Comparison of ENCODE assay signal across 10 cellular contexts in genomic region chr17:40072481-40073346, GRCh38. TPM values are rescaled to one million over a fixed set of nuclear protein-coding genes. Genes with fewer than 3 reads are reported as not detected.
A peak's percentile ranks its signal among the peaks of the same experiment; 100 is the strongest.
DNase-seq lines count a peak whose midpoint lies in the region; ATAC-seq, FAIRE-seq and TF ChIP-seq lines count a peak whose summit lies in the region.
"Had no signal": no experiment of that assay in that cellular context is flagged by ENCODE, and none has a peak within 500 bp of the region (broad histone marks: within the 10 kb centered on the region; RNA-seq: fewer than 3 reads in every experiment).

No MANE protein-coding gene starts in this region.

- H4K91ac ChIP-seq in H1 (replicated peaks; ENCODE audit: insufficient read length, low read length), result no peak overlapping the region

- no peaks in the 10 kb centered on the region for H3K27me3 Mint-ChIP-seq in activated CD4-positive, alpha-beta T cell treated with anti-CD3 and anti-CD28 coated beads for 36 hours
- peaks cover 9% of the 10 kb centered on the region for H3K27me3 Mint-ChIP-seq in glutamatergic neuron (ENCODE audit: unreplicated experiment)

- H3K4me1 ChIP-seq in BE2C (peaks cover 78% of the 10 kb centered on the region), H1 (replicated peaks in 1 of 4; ENCODE audit: control insufficient read depth in 3 of 4, insufficient read depth in 4 of 4, low read length in 3 of 4) (peaks cover 22 to 55% (median 45%) of the 10 kb centered on the region in 4 experiments), pancreas (peaks cover 74 to 82% (median 77%) of the 10 kb centered on the region in 3 donors)

- 0 out of 2 replicates have a peak overlapping the region, but pooled peaks have one; percentile 41 for H3K18ac ChIP-seq in H1 (ENCODE audit: extremely low read depth, low read length)

- TF ChIP-seq CTCF in BE2C (IDR thresholded peaks at IDR 0.05; ENCODE audit: low read depth, low read length) (no peak), H1 (IDR thresholded peaks at IDR 0.05; ENCODE audit: control extremely low read depth in 1 of 3, insufficient read depth in 1 of 3, low read depth in 1 of 3, low read length in 3 of 3) (no peak), pancreas (IDR thresholded peaks at IDR 0.05) (no peak), glutamatergic neuron (IDR thresholded peaks at IDR 0.05; ENCODE audit: partially characterized antibody, unreplicated experiment) (no peak)

- no peak overlapping the region for H3K23ac ChIP-seq in H1 (ENCODE audit: insufficient read length)

- no peak overlapping the region for H3K4me3 Mint-ChIP-seq in activated CD4-positive, alpha-beta T cell treated with anti-CD3 and anti-CD28 coated beads for 36 hours
- no peak overlapping the region for H3K4me3 Mint-ChIP-seq in glutamatergic neuron (ENCODE audit: unreplicated experiment)

- peaks cover 4% of the 10 kb centered on the region for H3K23me2 ChIP-seq in H1 (ENCODE audit: low read depth, low read length)

- no peaks in the 10 kb centered on the region for H3K9me3 ChIP-seq in BE2C
- no peaks in the 10 kb centered on the region for H3K9me3 ChIP-seq in H1 (ENCODE audit: insufficient read depth in 2 of 2, low read depth in 1 of 2, low read length in 1 of 2)
- H3K9me3 ChIP-seq in pancreas, result no peaks in the 10 kb centered on the region

- H3K79me1 ChIP-seq in H1 (ENCODE audit: low read depth, low read length), result peaks cover 3% of the 10 kb centered on the region; the same call in 1 of the 2 replicates

- H3K9ac ChIP-seq in H1 (replicated peaks in 1 of 4; ENCODE audit: extremely low read depth in 1 of 4, low read depth in 3 of 4, low read length in 3 of 4), result no peak overlapping the region; a peak in 1 of 7 replicates

- no peak overlapping the region for H3K27ac Mint-ChIP-seq in activated CD4-positive, alpha-beta T cell treated with anti-CD3 and anti-CD28 coated beads for 36 hours
- H3K27ac Mint-ChIP-seq in glutamatergic neuron (ENCODE audit: unreplicated experiment), result no peak overlapping the region

- CTCF ChIA-PET in H1 (lab: Charles Lee; ENCODE audit: partially characterized antibody), result interaction anchor here (0.9 to 38.4 kb wide), 13 partner anchors 9 to 118 kb away, joined by 3 to 876 read pairs (median 20); partner anchors contain the start of genes CSF3, MED24 and THRA
- CTCF ChIA-PET in activated CD4-positive, alpha-beta T cell treated with anti-CD3 and anti-CD28 coated beads for 36 hours (lab: Charles Lee), result interaction anchor here (0.6 to 5.6 kb wide), 9 partner anchors 8 to 317 kb away, joined by 3 to 85 read pairs (median 3); partner anchors contain the start of genes MED24 and THRA

- H4K8ac ChIP-seq in H1 (ENCODE audit: extremely low read depth, insufficient read depth, low read length), result no peak overlapping the region; the same call in 1 of the 2 replicates

- no peaks in the 10 kb centered on the region for H3K27me3 ChIP-seq in BE2C
- H3K27me3 ChIP-seq in H1 (replicated peaks in 1 of 4; ENCODE audit: control insufficient read depth in 3 of 4, extremely low read depth in 1 of 4, insufficient read depth in 3 of 4, low read length in 3 of 4), result no peaks in the 10 kb centered on the region
- H3K27me3 ChIP-seq in pancreas, result no peaks in the 10 kb centered on the region

- TF ChIP-seq EP300 in H1 (IDR thresholded peaks at IDR 0.05; ENCODE audit: borderline replicate concordance in 1 of 2, low read depth in 2 of 2, low read length in 2 of 2), result no peak

- WGBS in H1 (ENCODE audit: extremely low coverage in 1 of 2, insufficient coverage in 1 of 2, insufficient read length in 1 of 2, insufficient replicate concordance in 2 of 2, low coverage in 1 of 2, low lambda C conversion rate in 2 of 2, missing lambda C conversion rate in 1 of 2), 2 experiments, result 88% methylated on average over 14 of the region's 19 CpGs; no CpG with 5 or more reads in 1 of the 2 experiments
- WGBS in pancreas, 2 donors, result 8 to 9% methylated on average over 19 of the region's 19 CpGs

- no peak overlapping the region; the same call in 1 of the 2 replicates for H2AK5ac ChIP-seq in H1 (ENCODE audit: low read depth, low read length)

- TF ChIP-seq POLR2A in H1 (IDR thresholded peaks at IDR 0.05; ENCODE audit: control extremely low read depth in 1 of 2, low read depth in 2 of 2, low read length in 2 of 2), result no peak

- H4K20me1 ChIP-seq in H1 (replicated peaks in 1 of 2; ENCODE audit: control insufficient read depth in 1 of 2, insufficient read depth in 2 of 2, low read length in 2 of 2), result no peaks in the 10 kb centered on the region

- H2BK12ac ChIP-seq in H1 (ENCODE audit: low read depth, low read length), result peak overlapping the region; percentile 75; the same call in 1 of the 2 replicates

- H3K9me3 Mint-ChIP-seq in activated CD4-positive, alpha-beta T cell treated with anti-CD3 and anti-CD28 coated beads for 36 hours (ENCODE audit: low read depth), result no peaks in the 10 kb centered on the region
- peaks cover 3% of the 10 kb centered on the region for H3K9me3 Mint-ChIP-seq in glutamatergic neuron (ENCODE audit: unreplicated experiment)

- H3K79me2 ChIP-seq in H1 (ENCODE audit: control insufficient read depth in 1 of 2, insufficient read depth in 2 of 2, low read length in 2 of 2), result no peaks in the 10 kb centered on the region

- POLR2A ChIA-PET in H1 (lab: Charles Lee; ENCODE audit: partially characterized antibody), result interaction anchor here (0.9 to 6.7 kb wide), 7 partner anchors 9 to 51 kb away, joined by 3 to 64 read pairs (median 5); partner anchors contain the start of genes MED24 and THRA
- POLR2A ChIA-PET in activated CD4-positive, alpha-beta T cell treated with anti-CD3 and anti-CD28 coated beads for 36 hours (lab: Charles Lee), result interaction anchor here (0.7 kb wide), 1 partner anchor 26 kb away, joined by 3 read pairs; no protein-coding TSS in a partner anchor

- H3K36me3 ChIP-seq in BE2C (peaks cover 7% of the 10 kb centered on the region; the same call in 1 of the 2 replicates), H1 (ENCODE audit: control insufficient read depth in 2 of 4, insufficient read depth in 4 of 4, low read length in 3 of 4) (no peaks in the 10 kb centered on the region), pancreas (no peaks in the 10 kb centered on the region)

- intact Hi-C loops in pancreas (cut with DNase I), result no loop called here
- intact Hi-C loops in activated CD4-positive, alpha-beta T cell treated with anti-CD3 and anti-CD28 coated beads for 36 hours (cut with DNase I, micrococcal nuclease), result no loop called here

- no peak overlapping the region for H3K4ac ChIP-seq in H1 (replicated peaks; ENCODE audit: insufficient read length, low read depth, low read length)

- no peak overlapping the region for H4K5ac ChIP-seq in H1 (ENCODE audit: insufficient read length, low read depth, low read length)

- no peak overlapping the region for H2AFZ ChIP-seq in H1 (ENCODE audit: low read length)

- no peak overlapping the region for H3K14ac ChIP-seq in H1 (ENCODE audit: insufficient read length)

- peak overlapping the region; percentile 60; the same call in 1 of the 2 replicates for H2BK5ac ChIP-seq in H1 (ENCODE audit: low read depth, low read length)

- no peak overlapping the region for H3K56ac ChIP-seq in H1 (replicated peaks; ENCODE audit: insufficient read length, low read depth, low read length)

- no peak overlapping the region for H3K27ac ChIP-seq in H1 (ENCODE audit: low read depth, low read length)
- H3K27ac ChIP-seq in pancreas, result peak overlapping the region; percentile 71 to 91 (median 82)

- peak overlapping the region; percentile 19; the same call in 1 of the 2 replicates for H3K4me3 ChIP-seq in BE2C (ENCODE audit: low read depth, low read length)
- no peak overlapping the region for H3K4me3 ChIP-seq in H1 (ENCODE audit: extremely low read depth in 1 of 4, insufficient read depth in 2 of 4, low read depth in 3 of 4, low read length in 4 of 4)
- H3K4me3 ChIP-seq in pancreas, result peak overlapping the region in 2 of 4 donors; percentile 17

- DNase-seq in BE2C (peak; percentile 36), NCI-H82 treated with DMSO at 0.1 percent for 48 hours (lab: John Stamatoyannopoulos, UW; ENCODE audit: unreplicated experiment) (peak; percentile 19), H1 (ENCODE audit: low read depth in 1 of 2, low spot score in 2 of 2) (no peak), pancreas (peak in 5 of 6 donors; percentile 41 to 81 (median 56)), glutamatergic neuron (no peak)
- DNase-seq in stimulated activated CD4-positive, alpha-beta T cell treated with anti-CD3 and anti-CD28 coated beads, Interleukin-1b, Interleukin-23, amount 100 ng/mL, for 48 hours, result no peak
- no peak for DNase-seq in activated CD4-positive, alpha-beta T cell treated with anti-CD3 and anti-CD28 coated beads for 36 hours
- DNase-seq: stimulated activated CD4-positive, alpha-beta T cell treated with anti-CD3 and anti-CD28 coated beads, Interleukin-2, amount 100 ng/mL, for 48 hours had no signal

- FAIRE-seq in H1 (lab: Jason Lieb, UNC) (no peak), pancreas (lab: Jason Lieb, UNC) (no peak)
- FAIRE-seq: TTC549 had no signal

- 0 out of 2 replicates have a peak overlapping the region, but pooled peaks have one; percentile 48 for H2BK20ac ChIP-seq in H1 (ENCODE audit: low read length)

- no peaks in the 10 kb centered on the region for H3K36me3 Mint-ChIP-seq in activated CD4-positive, alpha-beta T cell treated with anti-CD3 and anti-CD28 coated beads for 36 hours (ENCODE audit: low read depth)
- peaks cover under 1% of the 10 kb centered on the region for H3K36me3 Mint-ChIP-seq in glutamatergic neuron (ENCODE audit: unreplicated experiment)

- ATAC-seq in pancreas, result peak in 3 of 4 donors; percentile 0 to 2 (median 2)
- no peak for ATAC-seq in GM21423 (IDR thresholded peaks at IDR 0.05; ENCODE audit: unreplicated experiment)
- ATAC-seq in activated CD4-positive, alpha-beta T cell treated with anti-CD3 and anti-CD28 coated beads for 36 hours, result no peak

- H2BK120ac ChIP-seq in H1 (replicated peaks; ENCODE audit: low read depth, low read length), result no peak overlapping the region

- no peak for TF ChIP-seq RAD21 in H1 (IDR thresholded peaks at IDR 0.05 in 1 of 2, conservative IDR thresholded peaks at IDR 0.05 in 1 of 2; ENCODE audit: low read depth in 2 of 2, low read length in 2 of 2)

- no peak overlapping the region for H3K4me2 ChIP-seq in H1 (ENCODE audit: insufficient read depth in 1 of 2, low read depth in 2 of 2, low read length in 2 of 2)

- peaks cover 57% of the 10 kb centered on the region for H3K4me1 Mint-ChIP-seq in activated CD4-positive, alpha-beta T cell treated with anti-CD3 and anti-CD28 coated beads for 36 hours
- peaks cover 20% of the 10 kb centered on the region for H3K4me1 Mint-ChIP-seq in glutamatergic neuron (ENCODE audit: low read depth, unreplicated experiment)

- H2BK15ac ChIP-seq in H1 (ENCODE audit: low read length), result 0 out of 2 replicates have a peak overlapping the region, but pooled peaks have one; percentile 46

RNA-seq across cellular contexts. Expression of gene THRA, which starts 9.9 kb away (rescaled TPM):
- polyA plus RNA-seq in BE2C (2012; ENCODE audit: insufficient read depth, insufficient read length, low read depth), result 233 TPM
- total RNA-seq in H1 (2021; fragmentation: NEBNext Ultra II Directional; extraction: Animal tissue kit (Norgen Biotek cat#: 25700)), result 10.2 and 11.8 TPM in 2 replicates
- 6.4 and 8.2 TPM in 2 replicates for polyA plus RNA-seq in H1 (2011; rRNA removed)
- polyA plus RNA-seq in H1 (2011; cell fraction: cytosol; rRNA removed), result 7.4 TPM
- 13.1 TPM for polyA plus RNA-seq in H1 (2011; cell fraction: nucleus; rRNA removed)
- polyA plus RNA-seq in H1 (2012, experiment 1 of 2), result 7.9 to 11.1 TPM (median 10.1 TPM) in 4 replicates
- polyA plus RNA-seq in H1 (2012, experiment 2 of 2), result 7.6 TPM
- 5.0 TPM for polyA plus RNA-seq in H1 (2013, experiment 1 of 2)
- 4.5 TPM for polyA plus RNA-seq in H1 (2013, experiment 2 of 2)
- polyA minus RNA-seq in H1 (2011; rRNA and poly(A)+ RNA removed), result 8.4 and 11.6 TPM in 2 replicates
- 6.2 TPM for polyA minus RNA-seq in H1 (2011; cell fraction: cytosol; rRNA and poly(A)+ RNA removed)
- 4.3 TPM for polyA minus RNA-seq in H1 (2011; cell fraction: nucleus; rRNA and poly(A)+ RNA removed)
- total RNA-seq in pancreas, result 10 to 100 TPM; 13.8 to 28.1 (median 20.6) TPM
- 10 to 100 TPM; 22.4 to 35.7 TPM for polyA plus RNA-seq in pancreas
- total RNA-seq in activated CD4-positive, alpha-beta T cell treated with anti-CD3 and anti-CD28 coated beads for 36 hours, result 10 to 100 TPM; 12.9 to 13.1 TPM
- 17.6 TPM for total RNA-seq in glutamatergic neuron (ENCODE audit: unreplicated experiment)

RNA-seq across cellular contexts. Expression of gene MED24, which starts 18.5 kb away (rescaled TPM):
- 173 TPM for polyA plus RNA-seq in BE2C (2012; ENCODE audit: insufficient read depth, insufficient read length, low read depth)
- total RNA-seq in H1 (2021; fragmentation: NEBNext Ultra II Directional; extraction: Animal tissue kit (Norgen Biotek cat#: 25700)), result 81.7 and 90.6 TPM in 2 replicates
- polyA plus RNA-seq in H1 (2011; rRNA removed) (92.7 and 120 TPM in 2 replicates), pancreas (10 to 100 TPM; 58.5 to 60.1 TPM)
- polyA plus RNA-seq in H1 (2011; cell fraction: cytosol; rRNA removed), result 91.0 TPM
- polyA plus RNA-seq in H1 (2011; cell fraction: nucleus; rRNA removed), result 355 TPM
- polyA plus RNA-seq in H1 (2012, experiment 1 of 2), result 73.6 to 99.4 TPM (median 93.5 TPM) in 4 replicates
- polyA plus RNA-seq in H1 (2012, experiment 2 of 2), result 83.6 TPM
- 42.8 TPM for polyA plus RNA-seq in H1 (2013, experiment 1 of 2)
- polyA plus RNA-seq in H1 (2013, experiment 2 of 2), result 41.6 TPM
- 126 and 205 TPM in 2 replicates for polyA minus RNA-seq in H1 (2011; rRNA and poly(A)+ RNA removed)
- polyA minus RNA-seq in H1 (2011; cell fraction: cytosol; rRNA and poly(A)+ RNA removed), result 93.1 TPM
- polyA minus RNA-seq in H1 (2011; cell fraction: nucleus; rRNA and poly(A)+ RNA removed), result 141 TPM
- total RNA-seq in pancreas (10 to 100 TPM; 22.1 to 43.7 (median 29.1) TPM), glutamatergic neuron (ENCODE audit: unreplicated experiment) (172 TPM)
- total RNA-seq in activated CD4-positive, alpha-beta T cell treated with anti-CD3 and anti-CD28 coated beads for 36 hours, result 100 to 1,000 TPM in 1 of 2 experiments, 10 to 100 TPM in 1; 97.4 to 110 TPM

RNA-seq across cellular contexts. Expression of gene NR1D1, which starts 27.7 kb away (rescaled TPM):
- 24.5 TPM for polyA plus RNA-seq in BE2C (2012; ENCODE audit: insufficient read depth, insufficient read length, low read depth)
- total RNA-seq in H1 (2021; fragmentation: NEBNext Ultra II Directional; extraction: Animal tissue kit (Norgen Biotek cat#: 25700)), result 4.3 and 4.6 TPM in 2 replicates
- polyA plus RNA-seq in H1 (2011; rRNA removed) (1.5 and 3.4 TPM in 2 replicates), pancreas (10 to 100 TPM; 11.0 to 17.5 TPM)
- polyA plus RNA-seq in H1 (2011; cell fraction: cytosol; rRNA removed), result 0.79 TPM
- 4.7 TPM for polyA plus RNA-seq in H1 (2011; cell fraction: nucleus; rRNA removed)
- 5.4 to 7.1 TPM (median 6.1 TPM) in 4 replicates for polyA plus RNA-seq in H1 (2012, experiment 1 of 2)
- polyA plus RNA-seq in H1 (2012, experiment 2 of 2), result 6.5 TPM
- polyA plus RNA-seq in H1 (2013, experiment 1 of 2), result 3.1 TPM
- polyA plus RNA-seq in H1 (2013, experiment 2 of 2), result 3.0 TPM
- polyA minus RNA-seq in H1 (2011; rRNA and poly(A)+ RNA removed), result 1.4 and 2.9 TPM in 2 replicates
- 2.5 TPM for polyA minus RNA-seq in H1 (2011; cell fraction: cytosol; rRNA and poly(A)+ RNA removed)
- 2.7 TPM for polyA minus RNA-seq in H1 (2011; cell fraction: nucleus; rRNA and poly(A)+ RNA removed)
- total RNA-seq in pancreas (10 to 100 TPM in 4 of 6 donors, 1 to 10 TPM in 2; 4.8 to 16.6 (median 11.2) TPM), glutamatergic neuron (ENCODE audit: unreplicated experiment) (1.3 TPM)
- 1 to 10 TPM; 5.2 to 5.4 TPM for total RNA-seq in activated CD4-positive, alpha-beta T cell treated with anti-CD3 and anti-CD28 coated beads for 36 hours

RNA-seq across cellular contexts. Expression of gene MSL1, which starts 49.1 kb away (rescaled TPM):
- polyA plus RNA-seq in BE2C (2012; ENCODE audit: insufficient read depth, insufficient read length, low read depth), result 119 TPM
- total RNA-seq in H1 (2021; fragmentation: NEBNext Ultra II Directional; extraction: Animal tissue kit (Norgen Biotek cat#: 25700)), result 66.5 and 69.2 TPM in 2 replicates
- polyA plus RNA-seq in H1 (2011; rRNA removed), result 18.2 and 24.1 TPM in 2 replicates
- polyA plus RNA-seq in H1 (2011; cell fraction: cytosol; rRNA removed), result 39.2 TPM
- 50.9 TPM for polyA plus RNA-seq in H1 (2011; cell fraction: nucleus; rRNA removed)
- 47.3 to 75.1 TPM (median 51.3 TPM) in 4 replicates for polyA plus RNA-seq in H1 (2012, experiment 1 of 2)
- 24.4 TPM for polyA plus RNA-seq in H1 (2012, experiment 2 of 2)
- 59.8 TPM for polyA plus RNA-seq in H1 (2013, experiment 1 of 2)
- polyA plus RNA-seq in H1 (2013, experiment 2 of 2), result 53.4 TPM
- polyA minus RNA-seq in H1 (2011; rRNA and poly(A)+ RNA removed), result 35.9 and 42.1 TPM in 2 replicates
- polyA minus RNA-seq in H1 (2011; cell fraction: cytosol; rRNA and poly(A)+ RNA removed), result 35.1 TPM
- 36.6 TPM for polyA minus RNA-seq in H1 (2011; cell fraction: nucleus; rRNA and poly(A)+ RNA removed)
- total RNA-seq in pancreas, result 10 to 100 TPM; 21.0 to 44.6 (median 29.2) TPM
- polyA plus RNA-seq in pancreas, result 100 to 1,000 TPM in 1 of 2 donors, 10 to 100 TPM in 1; 71.0 to 105 TPM
- total RNA-seq in activated CD4-positive, alpha-beta T cell treated with anti-CD3 and anti-CD28 coated beads for 36 hours, result 10 to 100 TPM; 81.7 to 89.6 TPM
- total RNA-seq in glutamatergic neuron (ENCODE audit: unreplicated experiment), result 110 TPM

RNA-seq across cellular contexts. Expression of gene CSF3, which starts 57.5 kb away (rescaled TPM):
- polyA plus RNA-seq in BE2C (2012; ENCODE audit: insufficient read depth, insufficient read length, low read depth), result not detected
- total RNA-seq in H1 (2021; fragmentation: NEBNext Ultra II Directional; extraction: Animal tissue kit (Norgen Biotek cat#: 25700)), result not detected in 2 replicates
- polyA plus RNA-seq in H1 (2011; rRNA removed), result 0.03 TPM in 1 of 2 replicates, not detected in the other
- polyA plus RNA-seq in H1 (2011; cell fraction: cytosol; rRNA removed), result 0.06 TPM
- polyA plus RNA-seq in H1 (2011; cell fraction: nucleus; rRNA removed), result not detected
- polyA plus RNA-seq in H1 (2012, experiment 1 of 2), result not detected in 4 replicates
- not detected for polyA plus RNA-seq in H1 (2012, experiment 2 of 2)
- not detected for polyA plus RNA-seq in H1 (2013, experiment 1 of 2)
- not detected for polyA plus RNA-seq in H1 (2013, experiment 2 of 2)
- polyA minus RNA-seq in H1 (2011; rRNA and poly(A)+ RNA removed), result not detected in 2 replicates
- polyA minus RNA-seq in H1 (2011; cell fraction: cytosol; rRNA and poly(A)+ RNA removed), result not detected
- not detected for polyA minus RNA-seq in H1 (2011; cell fraction: nucleus; rRNA and poly(A)+ RNA removed)
- under 1 TPM in 2 of 6 donors, not detected in 4; 0.16 to 0.20 TPM for total RNA-seq in pancreas
- 1 to 10 TPM in 1 of 2 donors, under 1 TPM in 1; 0.27 to 3.5 TPM for polyA plus RNA-seq in pancreas
- total RNA-seq in activated CD4-positive, alpha-beta T cell treated with anti-CD3 and anti-CD28 coated beads for 36 hours, result not detected
- not detected for total RNA-seq in glutamatergic neuron (ENCODE audit: unreplicated experiment)

Comparison
In these comparisons a context has a peak if more than half of its experiments do, and no peak if none do; other contexts are left out.
1. DNase-seq: peak in BE2C (single experiment), NCI-H82 treated with DMSO at 0.1 percent for 48 hours (single experiment) and pancreas (5 of 6); none in H1 (0 of 2), stimulated activated CD4-positive, alpha-beta T cell treated with anti-CD3 and anti-CD28 coated beads, Interleukin-1b, Interleukin-23, amount 100 ng/mL, for 48 hours (single experiment), activated CD4-positive, alpha-beta T cell treated with anti-CD3 and anti-CD28 coated beads for 36 hours (single experiment) and glutamatergic neuron (single experiment).
2. ATAC-seq: peak in pancreas (3 of 4); none in GM21423 (single experiment) and activated CD4-positive, alpha-beta T cell treated with anti-CD3 and anti-CD28 coated beads for 36 hours (single experiment).